8 cellular contexts compared by ENCODE assay signal in genomic region chr17:56909742-56910508, GRCh38. TPM values are rescaled to one million over a fixed set of nuclear protein-coding genes. Genes with fewer than 3 reads are reported as not detected.
DNase-seq lines count a peak whose midpoint lies in the region; ATAC-seq, FAIRE-seq and TF ChIP-seq lines count a peak whose summit lies in the region.

No MANE protein-coding gene starts in this region.

- H3K4me3 Mint-ChIP-seq in T-helper 2 cell treated with Interferon-gamma antibody and Interleukin-4, amounts not matched to agents 5 μg/mL and 100 μg/mL, for 36 hours, result peak overlapping the region; percentile 87
- H3K4me3 Mint-ChIP-seq in activated CD8-positive, alpha-beta T cell treated with anti-CD3 and anti-CD28 coated beads, Interleukin-2, amount 10 ng/mL, durations not matched to agents 7 days and 5 days, result peak overlapping the region; percentile 86

- H3K27ac ChIP-seq in kidney (ENCODE audit: low read depth in 2 of 2, low read length in 2 of 2), result peak overlapping the region; percentile 20 to 24
- peak overlapping the region; percentile 72 for H3K27ac ChIP-seq in subcutaneous abdominal adipose tissue (ENCODE audit: low read depth, low read length)

- H3K36me3 ChIP-seq in kidney (ENCODE audit: control insufficient read depth in 1 of 2, insufficient read depth in 2 of 2, low read length in 2 of 2) (peaks cover 8 to 10% of the 10 kb centered on the region in 2 donors), subcutaneous abdominal adipose tissue (ENCODE audit: control insufficient read depth in 5 of 5, insufficient read depth in 5 of 5, low read length in 5 of 5) (peaks cover 19 to 32% (median 32%) of the 10 kb centered on the region in 5 donors)

- CTCF ChIA-PET in activated CD8-positive, alpha-beta T cell treated with anti-CD3 and anti-CD28 coated beads, Interleukin-2, amount 10 ng/mL, durations not matched to agents 7 days and 5 days (lab: Charles Lee), result interaction anchor here (0.7 to 1.4 kb wide), 3 partner anchors 30 to 90 kb away, joined by 3 to 4 read pairs (median 3); partner anchors contain the start of gene COIL

- FAIRE-seq in kidney (lab: Jason Lieb, UNC), result no peak

- peaks cover 50% of the 10 kb centered on the region for H3K4me1 Mint-ChIP-seq in T-helper 2 cell treated with Interferon-gamma antibody and Interleukin-4, amounts not matched to agents 5 μg/mL and 100 μg/mL, for 36 hours (ENCODE audit: low read depth)
- H3K4me1 Mint-ChIP-seq in activated CD8-positive, alpha-beta T cell treated with anti-CD3 and anti-CD28 coated beads, Interleukin-2, amount 10 ng/mL, durations not matched to agents 7 days and 5 days (ENCODE audit: low read depth), result peaks cover 54% of the 10 kb centered on the region

- H3K4me1 ChIP-seq in kidney (ENCODE audit: control insufficient read depth in 1 of 2, insufficient read depth in 1 of 2, low read depth in 1 of 2, low read length in 2 of 2) (peaks cover 12 to 20% of the 10 kb centered on the region in 2 donors), subcutaneous abdominal adipose tissue (ENCODE audit: control insufficient read depth in 5 of 5, insufficient read depth in 5 of 5, low read length in 5 of 5) (peaks cover 18 to 68% (median 51%) of the 10 kb centered on the region in 5 donors)

- peak overlapping the region; percentile 50 for H3K27ac Mint-ChIP-seq in T-helper 2 cell treated with Interferon-gamma antibody and Interleukin-4, amounts not matched to agents 5 μg/mL and 100 μg/mL, for 36 hours
- H3K27ac Mint-ChIP-seq in activated CD8-positive, alpha-beta T cell treated with anti-CD3 and anti-CD28 coated beads, Interleukin-2, amount 10 ng/mL, durations not matched to agents 7 days and 5 days, result peak overlapping the region; percentile 17

- H3K36me3 Mint-ChIP-seq in T-helper 2 cell treated with Interferon-gamma antibody and Interleukin-4, amounts not matched to agents 5 μg/mL and 100 μg/mL, for 36 hours (ENCODE audit: low read depth), result peaks cover 49% of the 10 kb centered on the region
- peaks cover 66% of the 10 kb centered on the region for H3K36me3 Mint-ChIP-seq in activated CD8-positive, alpha-beta T cell treated with anti-CD3 and anti-CD28 coated beads, Interleukin-2, amount 10 ng/mL, durations not matched to agents 7 days and 5 days (ENCODE audit: low read depth)

- H3K27me3 ChIP-seq in subcutaneous abdominal adipose tissue (ENCODE audit: control insufficient read depth in 5 of 5, insufficient read depth in 4 of 5, low read length in 5 of 5), result no peaks in the 10 kb centered on the region

- ATAC-seq in activated CD8-positive, alpha-beta T cell treated with anti-CD3 and anti-CD28 coated beads, Interleukin-2, amount 10 ng/mL, durations not matched to agents 7 days and 5 days, result no peak
- ATAC-seq in HG03520 (IDR thresholded peaks at IDR 0.05; ENCODE audit: unreplicated experiment), result no peak

- intact Hi-C loops in kidney (cut with DNase I), result no loop called here

- H3K27me3 Mint-ChIP-seq in T-helper 2 cell treated with Interferon-gamma antibody and Interleukin-4, amounts not matched to agents 5 μg/mL and 100 μg/mL, for 36 hours (ENCODE audit: low read depth), result no peaks in the 10 kb centered on the region
- H3K27me3 Mint-ChIP-seq in activated CD8-positive, alpha-beta T cell treated with anti-CD3 and anti-CD28 coated beads, Interleukin-2, amount 10 ng/mL, durations not matched to agents 7 days and 5 days (ENCODE audit: low read depth), result no peaks in the 10 kb centered on the region

- DNase-seq in T-helper 2 cell treated with Interferon-gamma antibody and Interleukin-4, amounts not matched to agents 5 μg/mL and 100 μg/mL, for 36 hours (ENCODE audit: low spot score), result no peak
- DNase-seq in T-helper 2 cell, result no peak
- DNase-seq in activated CD8-positive, alpha-beta T cell treated with anti-CD3 and anti-CD28 coated beads, Interleukin-2, amount 10 ng/mL, durations not matched to agents 7 days and 5 days, result no peak
- no peak for DNase-seq in kidney
- no peak for DNase-seq in HPDE6-E6E7 (ENCODE audit: extremely low spot score)
- no peak for DNase-seq in G401 (ENCODE audit: low spot score)

- H3K9ac ChIP-seq in kidney (ENCODE audit: low read length in 2 of 2) (no peak overlapping the region), subcutaneous abdominal adipose tissue (ENCODE audit: low read length in 5 of 5) (peak overlapping the region; percentile 6 to 52 (median 30))

- POLR2A ChIA-PET in activated CD8-positive, alpha-beta T cell treated with anti-CD3 and anti-CD28 coated beads, Interleukin-2, amount 10 ng/mL, durations not matched to agents 7 days and 5 days (lab: Charles Lee), result interaction anchor here (0.5 to 1.4 kb wide), 3 partner anchors 11 to 31 kb away, joined by 3 to 4 read pairs (median 3); no protein-coding TSS in a partner anchor

- no peak for TF ChIP-seq CTCF in kidney (IDR thresholded peaks at IDR 0.05; ENCODE audit: borderline replicate concordance, extremely low read depth, insufficient read depth)

- H3K4me3 ChIP-seq in kidney (ENCODE audit: low read length in 2 of 2), result peak overlapping the region in 1 of 2 donors; percentile 11
- peak overlapping the region; percentile 12 to 54 (median 33) for H3K4me3 ChIP-seq in subcutaneous abdominal adipose tissue (ENCODE audit: low read depth in 1 of 5, low read length in 5 of 5)

- H3K9me3 Mint-ChIP-seq in T-helper 2 cell treated with Interferon-gamma antibody and Interleukin-4, amounts not matched to agents 5 μg/mL and 100 μg/mL, for 36 hours, result no peaks in the 10 kb centered on the region
- no peaks in the 10 kb centered on the region for H3K9me3 Mint-ChIP-seq in activated CD8-positive, alpha-beta T cell treated with anti-CD3 and anti-CD28 coated beads, Interleukin-2, amount 10 ng/mL, durations not matched to agents 7 days and 5 days (ENCODE audit: insufficient read depth)

- H3K9me3 ChIP-seq in kidney (ENCODE audit: control insufficient read depth in 1 of 2, low read length in 2 of 2) (no peaks in the 10 kb centered on the region), subcutaneous abdominal adipose tissue (ENCODE audit: control insufficient read depth in 5 of 5, low read length in 5 of 5) (no peaks in the 10 kb centered on the region)

- in situ Hi-C loops in G401 (cut with HindIII; ENCODE audit: low sequenced_read_pairs), result no loop called here

RNA-seq across cellular contexts. Expression of gene TRIM25, which starts 3.9 kb away (rescaled TPM):
- 100 to 1,000 TPM; 131 to 142 TPM for total RNA-seq in activated CD8-positive, alpha-beta T cell treated with anti-CD3 and anti-CD28 coated beads, Interleukin-2, amount 10 ng/mL, durations not matched to agents 7 days and 5 days
- total RNA-seq in kidney, result 62.3 TPM
- 8.4 TPM for polyA plus RNA-seq in kidney (ENCODE audit: insufficient read depth, low read depth, low replicate concordance)
- 5.6 and 10.5 TPM in 2 replicates for total RNA-seq in G401 (2014; rRNA removed; shearing (Covaris generic))

RNA-seq across cellular contexts. Expression of gene COIL, which starts 50.9 kb away (rescaled TPM):
- 10 to 100 TPM; 17.6 to 17.8 TPM for total RNA-seq in activated CD8-positive, alpha-beta T cell treated with anti-CD3 and anti-CD28 coated beads, Interleukin-2, amount 10 ng/mL, durations not matched to agents 7 days and 5 days
- total RNA-seq in kidney, result 14.2 TPM
- 8.6 TPM for polyA plus RNA-seq in kidney (ENCODE audit: insufficient read depth, low read depth, low replicate concordance)
- 14.4 and 25.3 TPM in 2 replicates for total RNA-seq in G401 (2014; rRNA removed; shearing (Covaris generic))

Comparison
In these comparisons a context has a peak if more than half of its experiments do, and no peak if none do; other contexts are left out.
1. H3K9ac ChIP-seq: peak in subcutaneous abdominal adipose tissue (5 of 5); none in kidney (0 of 2).